Comparison of ENCODE assay signal across 8 cellular contexts in the genomic region with DNA sequence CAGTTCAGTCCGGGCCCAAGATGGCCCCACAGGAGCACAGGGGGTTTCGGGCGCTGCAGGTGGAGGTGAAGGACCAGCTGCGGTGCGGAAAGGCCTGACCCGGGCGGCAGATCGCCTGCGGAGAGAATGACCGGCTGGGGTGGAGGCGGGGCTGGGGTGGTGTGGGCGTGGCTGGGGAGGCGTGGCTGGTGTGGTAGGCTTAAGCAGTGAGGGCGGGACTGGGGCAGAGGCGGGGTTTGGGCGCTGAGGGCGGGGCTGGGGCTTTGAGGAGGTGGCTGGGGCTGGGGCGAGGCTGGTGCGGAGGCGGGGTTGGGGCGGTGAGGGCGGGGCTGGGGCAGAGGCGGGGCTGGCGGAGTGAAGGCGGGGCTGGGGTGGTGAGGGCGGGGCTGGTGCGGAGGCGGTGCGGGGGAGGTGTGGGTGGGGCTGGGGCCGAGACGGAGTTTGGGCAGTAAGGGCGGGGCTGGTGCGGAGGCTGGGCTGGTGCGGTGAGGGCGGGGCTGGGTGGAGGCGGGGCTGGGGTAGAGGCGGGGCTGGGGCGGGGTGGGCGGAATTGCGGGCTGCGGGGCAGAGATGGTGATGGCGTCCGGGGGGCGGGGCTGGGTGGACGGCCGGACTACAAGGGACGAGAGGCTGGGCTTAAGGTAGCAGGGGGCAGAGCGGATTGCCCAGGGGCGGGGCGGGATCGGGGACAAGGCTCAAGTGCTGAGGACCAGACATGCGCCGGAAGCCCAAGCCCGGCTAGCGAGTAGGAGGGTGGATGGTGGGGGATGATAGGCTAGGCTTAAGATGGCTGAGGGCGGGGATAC. TPM values are rescaled to one million over a fixed set of nuclear protein-coding genes. Genes with fewer than 3 reads are reported as not detected.
DNase-seq lines count a peak whose midpoint lies in the region; ATAC-seq and TF ChIP-seq lines count a peak whose summit lies in the region.

No MANE protein-coding gene starts in this region.

- TF ChIP-seq CTCF in AG04449 (IDR thresholded peaks at IDR 0.05; ENCODE audit: insufficient read depth, low read length, missing control alignments) (no peak), chondrocyte (IDR thresholded peaks at IDR 0.05) (no peak)

- POLR2A ChIA-PET in AG04449 (lab: Yijun Ruan, JAX), result no interaction called here

- H3K27me3 Mint-ChIP-seq in chondrocyte (ENCODE audit: low read depth), result no peaks in the 10 kb centered on the region

- no peaks in the 10 kb centered on the region for H3K36me3 Mint-ChIP-seq in chondrocyte (ENCODE audit: low read depth)

- H3K27ac Mint-ChIP-seq in chondrocyte (ENCODE audit: unreplicated experiment), result no peak overlapping the region

- DNase-seq in AG04449 (ENCODE audit: low read depth, low spot score) (peak; percentile 36), NCI-H345 treated with DMSO at 0.1 percent for 48 hours (lab: John Stamatoyannopoulos, UW; ENCODE audit: unreplicated experiment) (peak; percentile 81), chondrocyte (ENCODE audit: low spot score) (peak; percentile 96), kidney glomerular epithelial cell (lab: John Stamatoyannopoulos, UW) (peak; percentile 84)
- DNase-seq in activated CD4-positive, alpha-beta T cell treated with anti-CD3 and anti-CD28 coated beads for 1 hour, result peak; percentile 92
- peak; percentile 93 for DNase-seq in stimulated activated CD4-positive, alpha-beta T cell treated with anti-CD3 and anti-CD28 coated beads, Interleukin-15, amount 100 ng/mL, for 24 hours

- H3K4me1 Mint-ChIP-seq in chondrocyte (ENCODE audit: low read depth), result peaks cover 9% of the 10 kb centered on the region

- ATAC-seq in GM18873 (IDR thresholded peaks at IDR 0.05; ENCODE audit: low FRiP score, unreplicated experiment) (peak; percentile 35), HG03135 (IDR thresholded peaks at IDR 0.05; ENCODE audit: unreplicated experiment) (peak; percentile 67)

- H3K4me3 Mint-ChIP-seq in chondrocyte (ENCODE audit: unreplicated experiment), result peak overlapping the region; percentile 71

- H3K9me3 Mint-ChIP-seq in chondrocyte (ENCODE audit: low read depth), result no peaks in the 10 kb centered on the region

- CTCF ChIA-PET in AG04449 (lab: Yijun Ruan, JAX), result interaction anchor here (1.6 to 18.6 kb wide), 2 partner anchors 14 to 23 kb away, joined by 7 to 450 read pairs; a partner anchor contains a TSS

- peak overlapping the region; percentile 54 for H3K4me3 ChIP-seq in AG04449 (ENCODE audit: low read depth, low read length)

RNA-seq across cellular contexts. Expression of a gene that starts 9.9 kb away (rescaled TPM):
- not detected in 3 replicates for total RNA-seq in chondrocyte

RNA-seq across cellular contexts. Expression of a gene that starts 25.3 kb away (rescaled TPM):
- total RNA-seq in chondrocyte, result not detected in 3 replicates

RNA-seq across cellular contexts. Expression of a gene that starts 25.5 kb away (rescaled TPM):
- 54.9 to 59.9 TPM (median 55.0 TPM) in 3 replicates for total RNA-seq in chondrocyte

RNA-seq across cellular contexts. Expression of a gene that starts 27.7 kb away (rescaled TPM):
- total RNA-seq in chondrocyte, result 83.6 to 101 TPM (median 86.9 TPM) in 3 replicates

RNA-seq across cellular contexts. Expression of a gene that starts 34.4 kb away (rescaled TPM):
- 6.0 to 8.1 TPM (median 6.8 TPM) in 3 replicates for total RNA-seq in chondrocyte

Comparison
In these comparisons a context has a peak if more than half of its experiments do, and no peak if none do; other contexts are left out.
1. Peak in every context shown above with its lines: DNase-seq, ATAC-seq and H3K4me3 ChIP-seq.
2. DNase-seq: peak in every context shown above with its lines; median percentile 96 in chondrocyte; 93 in stimulated activated CD4-positive, alpha-beta T cell treated with anti-CD3 and anti-CD28 coated beads, Interleukin-15, amount 100 ng/mL, for 24 hours; 92 in activated CD4-positive, alpha-beta T cell treated with anti-CD3 and anti-CD28 coated beads for 1 hour; 84 in kidney glomerular epithelial cell; 81 in NCI-H345 treated with DMSO at 0.1 percent for 48 hours; 36 in AG04449.